19 cellular contexts compared by ENCODE assay signal in the genomic region with DNA sequence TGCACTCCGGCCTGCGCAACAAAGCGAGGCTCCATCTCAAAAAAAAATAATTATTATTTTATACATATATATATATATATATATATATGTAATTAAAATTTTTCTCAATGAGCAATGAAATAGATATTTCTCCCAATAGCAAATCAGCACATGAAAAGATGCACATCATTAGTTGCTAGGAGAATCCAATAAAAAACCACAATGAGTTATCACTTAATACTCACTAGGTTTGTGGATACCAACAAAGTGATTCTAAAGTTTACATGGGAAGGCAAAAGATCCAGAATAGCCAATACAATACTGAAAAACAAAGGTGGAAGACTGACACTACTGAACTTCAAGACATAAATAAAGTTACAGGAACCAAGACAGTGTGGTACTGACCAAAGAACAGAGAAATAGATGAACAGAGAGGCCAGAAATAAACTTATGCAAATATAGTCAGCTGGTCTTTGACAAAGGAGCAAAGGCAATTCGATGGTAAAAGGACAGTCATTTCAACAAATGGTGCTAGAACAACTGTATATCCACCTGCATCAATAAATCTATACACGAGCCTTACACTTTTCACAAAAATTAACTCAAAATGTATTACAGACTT. TPM values are rescaled to one million over a fixed set of nuclear protein-coding genes. Genes with fewer than 3 reads are reported as not detected.
DNase-seq lines count a peak whose midpoint lies in the region; ATAC-seq, FAIRE-seq and TF ChIP-seq lines count a peak whose summit lies in the region.
"Had no signal": no experiment of that assay in that cellular context is flagged by ENCODE, and none has a peak within 500 bp of the region (broad histone marks: within the 10 kb centered on the region; RNA-seq: fewer than 3 reads in every experiment).

No MANE protein-coding gene starts in this region.

- TF ChIP-seq CTCF in HepG2 (CRISPR knock-in tag; IDR thresholded peaks at IDR 0.05) (no peak), right lobe of liver (IDR thresholded peaks at IDR 0.05) (no peak), PC-3 (conservative IDR thresholded peaks at IDR 0.05; ENCODE audit: low read depth, low read length) (no peak)

- CTCF ChIA-PET in HepG2 (lab: Yijun Ruan, JAX; ENCODE audit: low intra/inter-chr PET ratio, low total read pairs) (no interaction called here), PC-3 (lab: Charles Lee) (no interaction called here)

- H3K4me3 Mint-ChIP-seq in stimulated activated naive B cell treated with anti-CD40 and anti-IgM and Interleukin-4, amounts not matched to agents 10 μg/mL and 1 μg/mL and 100 μg/mL, for 72 hours: no peak overlapping the region
- no peak overlapping the region for H3K4me3 Mint-ChIP-seq in natural killer cell treated with Interleukin-12 subunit alpha and Interleukin-12 subunit beta and Interleukin-15 and Interleukin-18, amount 100 ng/mL, for 72 hours
- H3K4me3 Mint-ChIP-seq: CD8-positive, alpha-beta memory T cell had no signal

- H3K9me2 ChIP-seq in PC-3 (replicated peaks; ENCODE audit: low read length): no peaks in the 10 kb centered on the region

- no peaks in the 10 kb centered on the region for H3K27me3 ChIP-seq in HepG2 (ENCODE audit: control insufficient read depth in 1 of 2, insufficient read depth in 2 of 2, low read length in 2 of 2)
- no peaks in the 10 kb centered on the region for H3K27me3 ChIP-seq in right lobe of liver
- no peaks in the 10 kb centered on the region for H3K27me3 ChIP-seq in PC-3 (ENCODE audit: low read length)
- H3K27me3 ChIP-seq: colonic mucosa had no signal

- H3K27ac ChIP-seq in HepG2 (ENCODE audit: extremely low read length, insufficient read depth, low read length) (no peak overlapping the region), right lobe of liver (no peak overlapping the region), PC-3 (ENCODE audit: low read length) (no peak overlapping the region)
- H3K27ac ChIP-seq: colonic mucosa had no signal

- H3K9ac ChIP-seq in HepG2 (ENCODE audit: insufficient read depth, low read depth, low read length) (no peak overlapping the region), PC-3 (ENCODE audit: low read length) (no peak overlapping the region)

- peaks cover 39 to 50% of the 10 kb centered on the region in 2 donors for H3K36me3 Mint-ChIP-seq in stimulated activated naive B cell treated with anti-CD40 and anti-IgM and Interleukin-4, amounts not matched to agents 10 μg/mL and 1 μg/mL and 100 μg/mL, for 72 hours
- H3K36me3 Mint-ChIP-seq in natural killer cell treated with Interleukin-12 subunit alpha and Interleukin-12 subunit beta and Interleukin-15 and Interleukin-18, amount 100 ng/mL, for 72 hours: peaks cover 46% of the 10 kb centered on the region

- no peak for FAIRE-seq in HepG2 (lab: Jason Lieb, UNC)

- H3K79me2 ChIP-seq in HepG2 (ENCODE audit: insufficient read depth, low read length): no peaks in the 10 kb centered on the region
- no peaks in the 10 kb centered on the region for H3K79me2 ChIP-seq in PC-3 (ENCODE audit: low read length)

- H3K9me3 ChIP-seq in HepG2 (ENCODE audit: low read length) (no peaks in the 10 kb centered on the region), right lobe of liver (no peaks in the 10 kb centered on the region), PC-3 (ENCODE audit: low read length) (no peaks in the 10 kb centered on the region)
- H3K9me3 ChIP-seq: colonic mucosa, mucosa of descending colon had no signal

- no peaks in the 10 kb centered on the region for H3F3A ChIP-seq in PC-3 (ENCODE audit: low read length, unreplicated experiment)

- H3K27ac Mint-ChIP-seq in stimulated activated naive B cell treated with anti-CD40 and anti-IgM and Interleukin-4, amounts not matched to agents 10 μg/mL and 1 μg/mL and 100 μg/mL, for 72 hours: no peak overlapping the region
- no peak overlapping the region for H3K27ac Mint-ChIP-seq in natural killer cell treated with Interleukin-12 subunit alpha and Interleukin-12 subunit beta and Interleukin-15 and Interleukin-18, amount 100 ng/mL, for 72 hours

- H3K4me3 ChIP-seq in HepG2 (replicated peaks in 1 of 3; ENCODE audit: insufficient read depth in 1 of 3, low read depth in 2 of 3, low read length in 3 of 3) (no peak overlapping the region), right lobe of liver (no peak overlapping the region), PC-3 (ENCODE audit: low read length) (no peak overlapping the region)
- H3K4me3 ChIP-seq: colonic mucosa, mucosa of descending colon had no signal

- H3K36me3 ChIP-seq in HepG2 (replicated peaks in 1 of 2; ENCODE audit: control insufficient read depth in 1 of 2, insufficient read depth in 2 of 2, low read length in 2 of 2) (peaks cover 14 to 73% of the 10 kb centered on the region in 2 experiments), right lobe of liver (peaks cover 0 to 45% (median 14%) of the 10 kb centered on the region in 4 donors), PC-3 (ENCODE audit: low read depth, low read length) (peaks cover 4% of the 10 kb centered on the region; the same call in 1 of the 2 replicates)
- H3K36me3 ChIP-seq: colonic mucosa had no signal

- in situ Hi-C loops in HepG2 (cut with HindIII; ENCODE audit: extremely low pct_ligation_motif_present, low pct_unique_long_range_greater_than_20kb): no loop called here

- TF ChIP-seq EP300 in HepG2 (IDR thresholded peaks at IDR 0.05; ENCODE audit: low read depth in 2 of 2, low read length in 2 of 2) (no peak), HepG2 (CRISPR knock-in tag; IDR thresholded peaks at IDR 0.05; ENCODE audit: borderline replicate concordance) (no peak)

- no peak for ATAC-seq in HepG2
- no peak for ATAC-seq in right lobe of liver
- ATAC-seq in PC-3: no peak
- peak; percentile 61 to 67 for ATAC-seq in stimulated activated naive B cell treated with anti-CD40 and anti-IgM and Interleukin-4, amounts not matched to agents 10 μg/mL and 1 μg/mL and 100 μg/mL, for 72 hours (replicated peaks)
- ATAC-seq in natural killer cell treated with Interleukin-12 subunit alpha and Interleukin-12 subunit beta and Interleukin-15 and Interleukin-18, amount 100 ng/mL, for 72 hours: no peak
- ATAC-seq: left colon, mucosa of descending colon, sciatic nerve had no signal

- H4K20me1 ChIP-seq in HepG2 (ENCODE audit: insufficient read depth, low read length): no peaks in the 10 kb centered on the region; the same call in 1 of the 2 replicates
- H4K20me1 ChIP-seq in PC-3 (ENCODE audit: low read length): no peaks in the 10 kb centered on the region

- H3K4me1 ChIP-seq in HepG2 (ENCODE audit: insufficient read depth, low read length) (no peaks in the 10 kb centered on the region), right lobe of liver (no peaks in the 10 kb centered on the region), PC-3 (ENCODE audit: insufficient read depth, low read length) (no peaks in the 10 kb centered on the region)
- H3K4me1 ChIP-seq: colonic mucosa had no signal

- no peak overlapping the region for H3K4me2 ChIP-seq in HepG2 (ENCODE audit: low read depth, low read length)
- no peak overlapping the region for H3K4me2 ChIP-seq in PC-3 (ENCODE audit: low read length)

- H3K27me3 Mint-ChIP-seq in stimulated activated naive B cell treated with anti-CD40 and anti-IgM and Interleukin-4, amounts not matched to agents 10 μg/mL and 1 μg/mL and 100 μg/mL, for 72 hours: no peaks in the 10 kb centered on the region
- H3K27me3 Mint-ChIP-seq in natural killer cell treated with Interleukin-12 subunit alpha and Interleukin-12 subunit beta and Interleukin-15 and Interleukin-18, amount 100 ng/mL, for 72 hours: no peaks in the 10 kb centered on the region
- H3K27me3 Mint-ChIP-seq: CD8-positive, alpha-beta memory T cell had no signal

- H2AFZ ChIP-seq in HepG2 (ENCODE audit: low read length) (no peak overlapping the region), PC-3 (ENCODE audit: low read length) (no peak overlapping the region)

- TF ChIP-seq POLR2A in HepG2 (IDR thresholded peaks at IDR 0.05; ENCODE audit: insufficient read depth in 1 of 2, low read depth in 2 of 2, low read length in 2 of 2) (no peak), right lobe of liver (IDR thresholded peaks at IDR 0.05) (no peak)

- no peaks in the 10 kb centered on the region for H3K9me3 Mint-ChIP-seq in stimulated activated naive B cell treated with anti-CD40 and anti-IgM and Interleukin-4, amounts not matched to agents 10 μg/mL and 1 μg/mL and 100 μg/mL, for 72 hours
- no peaks in the 10 kb centered on the region for H3K9me3 Mint-ChIP-seq in natural killer cell treated with Interleukin-12 subunit alpha and Interleukin-12 subunit beta and Interleukin-15 and Interleukin-18, amount 100 ng/mL, for 72 hours
- H3K9me3 Mint-ChIP-seq: CD8-positive, alpha-beta memory T cell had no signal

- 94% methylated on average over 5 of the region's 5 CpGs for WGBS in HepG2 (ENCODE audit: low lambda C conversion rate)
- WGBS in right lobe of liver (ENCODE audit: insufficient coverage, low coverage, low lambda C conversion rate, missing lambda C conversion rate): 92% methylated on average over 5 of the region's 5 CpGs

- POLR2A ChIA-PET in HepG2 (lab: Yijun Ruan, JAX): no interaction called here
- POLR2A ChIA-PET in PC-3 (lab: Charles Lee; ENCODE audit: unreplicated experiment): no interaction called here

- peaks cover 4 to 17% of the 10 kb centered on the region in 2 donors for H3K4me1 Mint-ChIP-seq in stimulated activated naive B cell treated with anti-CD40 and anti-IgM and Interleukin-4, amounts not matched to agents 10 μg/mL and 1 μg/mL and 100 μg/mL, for 72 hours
- H3K4me1 Mint-ChIP-seq in natural killer cell treated with Interleukin-12 subunit alpha and Interleukin-12 subunit beta and Interleukin-15 and Interleukin-18, amount 100 ng/mL, for 72 hours (ENCODE audit: low read depth in 2 of 2): peaks cover 2 to 11% of the 10 kb centered on the region in 2 donors

- intact Hi-C loops in HepG2 (cut with micrococcal nuclease; ENCODE audit: unreplicated experiment): no loop called here
- intact Hi-C loops in right lobe of liver (cut with DNase I): no loop called here
- intact Hi-C loops in PC-3 (cut with micrococcal nuclease): no loop called here

- BruUV-seq in HepG2 (replicated peaks; lab: Mats Ljungman, UMichigan) (no TSS peak), PC-3 (replicated peaks; lab: Mats Ljungman, UMichigan) (no TSS peak)

- no peak for DNase-seq in HepG2 (ENCODE audit: low spot score)
- DNase-seq in right lobe of liver: no peak
- peak; percentile 14 for DNase-seq in PC-3
- DNase-seq in stimulated activated naive B cell treated with anti-CD40 and anti-IgM and Interleukin-4, amounts not matched to agents 10 μg/mL and 1 μg/mL and 100 μg/mL, for 72 hours: no peak
- DNase-seq in natural killer cell treated with Interleukin-12 subunit alpha and Interleukin-12 subunit beta and Interleukin-15 and Interleukin-18, amount 100 ng/mL, for 72 hours (ENCODE audit: low spot score): no peak
- DNase-seq in NCI-H2029 treated with DMSO at 0.1 percent for 48 hours (lab: John Stamatoyannopoulos, UW): no peak
- DNase-seq: activated CD4-positive, CD25-positive, alpha-beta regulatory T cell treated with anti-CD3 and anti-CD28 coated beads, Interleukin-2, amount 50 U/mL, for 72 hours; activated CD8-positive, alpha-beta memory T cell treated with anti-CD3 and anti-CD28 coated beads, Interleukin-2, amount 50 U/mL, for 48 hours; CD8-positive, alpha-beta memory T cell; colonic mucosa; DMS79 treated with DMSO at 0.1 percent for 48 hours; foreskin melanocyte; left colon; mucosa of descending colon; NCI-H1417 treated with DMSO at 0.1 percent for 48 hours; NCI-H226; SHP77 treated with DMSO at 0.1 percent for 48 hours; stimulated activated CD4-positive, alpha-beta T cell treated with anti-CD3 and anti-CD28 coated beads, Interleukin-2, amount 100 ng/mL, for 24 hours had no signal

- TF ChIP-seq RAD21 in HepG2 (CRISPR knock-in tag; IDR thresholded peaks at IDR 0.05): no peak

RNA-seq across cellular contexts. Expression of a gene that starts 13.6 kb away (rescaled TPM):
- total RNA-seq in HepG2 (2016; rRNA removed; fragmentation: Illumina TruSeq; extraction: Trizol) (14.6 and 15.4 TPM in 2 replicates), right lobe of liver (10 to 100 TPM in 1 of 6 experiments, 1 to 10 TPM in 5; 7.4 to 10.4 (median 8.9) TPM), PC-3 (2014; rRNA removed) (13.4 and 20.4 TPM in 2 replicates)
- 2.2 and 3.5 TPM in 2 replicates for total RNA-seq in HepG2 (2016; cell fraction: cytosol; rRNA removed; fragmentation: Illumina TruSeq; extraction: Trizol; ENCODE audit: low read depth)
- 11.0 and 14.8 TPM in 2 replicates for total RNA-seq in HepG2 (2016; cell fraction: insoluble cytoplasmic fraction; rRNA removed; fragmentation: Illumina TruSeq; extraction: Trizol)
- total RNA-seq in HepG2 (2016; cell fraction: membrane; rRNA removed; fragmentation: Illumina TruSeq; extraction: Trizol): 6.6 and 7.0 TPM in 2 replicates
- 13.5 and 16.7 TPM in 2 replicates for total RNA-seq in HepG2 (2016; cell fraction: nucleus; rRNA removed; fragmentation: Illumina TruSeq; extraction: Trizol)
- polyA plus RNA-seq in HepG2 (2011; rRNA removed): 4.6 and 5.8 TPM in 2 replicates
- 4.1 and 4.8 TPM in 2 replicates for polyA plus RNA-seq in HepG2 (2011; cell fraction: cytosol; rRNA removed)
- polyA plus RNA-seq in HepG2 (2011; cell fraction: nucleus; rRNA removed): 16.8 and 17.7 TPM in 2 replicates
- 9.1 and 10.3 TPM in 2 replicates for polyA plus RNA-seq in HepG2 (2012)
- polyA plus RNA-seq in HepG2 (2016; cell fraction: cytosol; fragmentation: Illumina TruSeq; extraction: Trizol; ENCODE audit: low read depth): 2.3 and 2.7 TPM in 2 replicates
- 14.7 and 21.4 TPM in 2 replicates for polyA plus RNA-seq in HepG2 (2016; cell fraction: insoluble cytoplasmic fraction; fragmentation: Illumina TruSeq; extraction: Trizol; ENCODE audit: low read depth)
- polyA plus RNA-seq in HepG2 (2016; cell fraction: membrane; fragmentation: Illumina TruSeq; extraction: Trizol; ENCODE audit: low read depth): 6.2 and 6.9 TPM in 2 replicates
- 18.3 and 27.9 TPM in 2 replicates for polyA plus RNA-seq in HepG2 (2016; cell fraction: nucleus; fragmentation: Illumina TruSeq; extraction: Trizol; ENCODE audit: insufficient read depth, low read depth)
- 14.2 and 22.5 TPM in 2 replicates for polyA minus RNA-seq in HepG2 (2011; rRNA and poly(A)+ RNA removed; ENCODE audit: low replicate concordance)
- polyA minus RNA-seq in HepG2 (2011; cell fraction: cytosol; rRNA and poly(A)+ RNA removed): 4.9 and 7.2 TPM in 2 replicates
- 12.0 and 15.0 TPM in 2 replicates for polyA minus RNA-seq in HepG2 (2011; cell fraction: nucleus; rRNA and poly(A)+ RNA removed)
- total RNA-seq in natural killer cell treated with Interleukin-12 subunit alpha and Interleukin-12 subunit beta and Interleukin-15 and Interleukin-18, amount 100 ng/mL, for 72 hours: 10 to 100 TPM; 33.6 to 74.7 TPM

RNA-seq across cellular contexts. Expression of a gene that starts 13.8 kb away (rescaled TPM):
- 3.6 and 8.5 TPM in 2 replicates for total RNA-seq in HepG2 (2016; rRNA removed; fragmentation: Illumina TruSeq; extraction: Trizol)
- 1.7 and 4.0 TPM in 2 replicates for total RNA-seq in HepG2 (2016; cell fraction: cytosol; rRNA removed; fragmentation: Illumina TruSeq; extraction: Trizol; ENCODE audit: low read depth)
- 5.4 and 6.1 TPM in 2 replicates for total RNA-seq in HepG2 (2016; cell fraction: insoluble cytoplasmic fraction; rRNA removed; fragmentation: Illumina TruSeq; extraction: Trizol)
- 1.9 and 2.4 TPM in 2 replicates for total RNA-seq in HepG2 (2016; cell fraction: membrane; rRNA removed; fragmentation: Illumina TruSeq; extraction: Trizol)
- 2.2 and 2.6 TPM in 2 replicates for total RNA-seq in HepG2 (2016; cell fraction: nucleus; rRNA removed; fragmentation: Illumina TruSeq; extraction: Trizol)
- 6.3 and 7.8 TPM in 2 replicates for polyA plus RNA-seq in HepG2 (2011; rRNA removed)
- polyA plus RNA-seq in HepG2 (2011; cell fraction: cytosol; rRNA removed): 4.6 and 6.7 TPM in 2 replicates
- 0.76 and 1.3 TPM in 2 replicates for polyA plus RNA-seq in HepG2 (2011; cell fraction: nucleus; rRNA removed)
- polyA plus RNA-seq in HepG2 (2012): 6.7 and 10.7 TPM in 2 replicates
- polyA plus RNA-seq in HepG2 (2016; cell fraction: cytosol; fragmentation: Illumina TruSeq; extraction: Trizol; ENCODE audit: low read depth): 1.5 and 2.2 TPM in 2 replicates
- polyA plus RNA-seq in HepG2 (2016; cell fraction: insoluble cytoplasmic fraction; fragmentation: Illumina TruSeq; extraction: Trizol; ENCODE audit: low read depth): 5.5 and 6.6 TPM in 2 replicates
- 1.6 and 2.8 TPM in 2 replicates for polyA plus RNA-seq in HepG2 (2016; cell fraction: membrane; fragmentation: Illumina TruSeq; extraction: Trizol; ENCODE audit: low read depth)
- polyA plus RNA-seq in HepG2 (2016; cell fraction: nucleus; fragmentation: Illumina TruSeq; extraction: Trizol; ENCODE audit: insufficient read depth, low read depth): 2.5 and 4.3 TPM in 2 replicates
- 3.6 and 8.4 TPM in 2 replicates for polyA minus RNA-seq in HepG2 (2011; rRNA and poly(A)+ RNA removed; ENCODE audit: low replicate concordance)
- 4.0 and 4.8 TPM in 2 replicates for polyA minus RNA-seq in HepG2 (2011; cell fraction: cytosol; rRNA and poly(A)+ RNA removed)
- 2.6 and 2.7 TPM in 2 replicates for polyA minus RNA-seq in HepG2 (2011; cell fraction: nucleus; rRNA and poly(A)+ RNA removed)
- total RNA-seq in right lobe of liver: 10 to 100 TPM in 1 of 6 experiments, 1 to 10 TPM in 5; 2.7 to 10.9 (median 5.9) TPM
- total RNA-seq in PC-3 (2014; rRNA removed): 8.8 and 12.0 TPM in 2 replicates
- 10 to 100 TPM; 19.8 to 21.3 TPM for total RNA-seq in natural killer cell treated with Interleukin-12 subunit alpha and Interleukin-12 subunit beta and Interleukin-15 and Interleukin-18, amount 100 ng/mL, for 72 hours

RNA-seq across cellular contexts. Expression of a gene that starts 46.3 kb away (rescaled TPM):
- total RNA-seq in HepG2 (2016; rRNA removed; fragmentation: Illumina TruSeq; extraction: Trizol): 65.8 and 75.8 TPM in 2 replicates
- total RNA-seq in HepG2 (2016; cell fraction: cytosol; rRNA removed; fragmentation: Illumina TruSeq; extraction: Trizol; ENCODE audit: low read depth): 6.6 and 6.8 TPM in 2 replicates
- 68.7 and 76.2 TPM in 2 replicates for total RNA-seq in HepG2 (2016; cell fraction: insoluble cytoplasmic fraction; rRNA removed; fragmentation: Illumina TruSeq; extraction: Trizol)
- 16.3 and 19.0 TPM in 2 replicates for total RNA-seq in HepG2 (2016; cell fraction: membrane; rRNA removed; fragmentation: Illumina TruSeq; extraction: Trizol)
- 55.3 and 57.6 TPM in 2 replicates for total RNA-seq in HepG2 (2016; cell fraction: nucleus; rRNA removed; fragmentation: Illumina TruSeq; extraction: Trizol)
- polyA plus RNA-seq in HepG2 (2011; rRNA removed): 7.1 and 7.2 TPM in 2 replicates
- polyA plus RNA-seq in HepG2 (2011; cell fraction: cytosol; rRNA removed): 4.8 and 5.9 TPM in 2 replicates
- 17.4 and 22.0 TPM in 2 replicates for polyA plus RNA-seq in HepG2 (2011; cell fraction: nucleus; rRNA removed)
- 22.0 and 25.7 TPM in 2 replicates for polyA plus RNA-seq in HepG2 (2012)
- 3.5 and 3.7 TPM in 2 replicates for polyA plus RNA-seq in HepG2 (2016; cell fraction: cytosol; fragmentation: Illumina TruSeq; extraction: Trizol; ENCODE audit: low read depth)
- 56.2 and 57.1 TPM in 2 replicates for polyA plus RNA-seq in HepG2 (2016; cell fraction: insoluble cytoplasmic fraction; fragmentation: Illumina TruSeq; extraction: Trizol; ENCODE audit: low read depth)
- 8.9 and 9.7 TPM in 2 replicates for polyA plus RNA-seq in HepG2 (2016; cell fraction: membrane; fragmentation: Illumina TruSeq; extraction: Trizol; ENCODE audit: low read depth)
- polyA plus RNA-seq in HepG2 (2016; cell fraction: nucleus; fragmentation: Illumina TruSeq; extraction: Trizol; ENCODE audit: insufficient read depth, low read depth): 56.6 and 58.6 TPM in 2 replicates
- polyA minus RNA-seq in HepG2 (2011; rRNA and poly(A)+ RNA removed; ENCODE audit: low replicate concordance): 18.4 and 38.7 TPM in 2 replicates
- polyA minus RNA-seq in HepG2 (2011; cell fraction: cytosol; rRNA and poly(A)+ RNA removed): 21.0 and 22.0 TPM in 2 replicates
- 43.1 and 48.6 TPM in 2 replicates for polyA minus RNA-seq in HepG2 (2011; cell fraction: nucleus; rRNA and poly(A)+ RNA removed)
- 10 to 100 TPM in 5 of 6 experiments, 1 to 10 TPM in 1; 9.7 to 26.2 (median 13.1) TPM for total RNA-seq in right lobe of liver
- 70.3 and 90.2 TPM in 2 replicates for total RNA-seq in PC-3 (2014; rRNA removed)
- total RNA-seq in natural killer cell treated with Interleukin-12 subunit alpha and Interleukin-12 subunit beta and Interleukin-15 and Interleukin-18, amount 100 ng/mL, for 72 hours: 10 to 100 TPM; 47.5 to 95.6 TPM

RNA-seq across cellular contexts. Expression of a gene that starts 47.3 kb away (rescaled TPM):
- total RNA-seq in HepG2 (2016; rRNA removed; fragmentation: Illumina TruSeq; extraction: Trizol): 11.3 and 30.4 TPM in 2 replicates
- 7.6 and 9.3 TPM in 2 replicates for total RNA-seq in HepG2 (2016; cell fraction: cytosol; rRNA removed; fragmentation: Illumina TruSeq; extraction: Trizol; ENCODE audit: low read depth)
- total RNA-seq in HepG2 (2016; cell fraction: insoluble cytoplasmic fraction; rRNA removed; fragmentation: Illumina TruSeq; extraction: Trizol): 9.9 and 30.6 TPM in 2 replicates
- 11.2 and 13.2 TPM in 2 replicates for total RNA-seq in HepG2 (2016; cell fraction: membrane; rRNA removed; fragmentation: Illumina TruSeq; extraction: Trizol)
- total RNA-seq in HepG2 (2016; cell fraction: nucleus; rRNA removed; fragmentation: Illumina TruSeq; extraction: Trizol): 35.7 and 46.1 TPM in 2 replicates
- 51.3 and 65.4 TPM in 2 replicates for polyA plus RNA-seq in HepG2 (2011; rRNA removed)
- 21.2 and 36.3 TPM in 2 replicates for polyA plus RNA-seq in HepG2 (2011; cell fraction: cytosol; rRNA removed)
- polyA plus RNA-seq in HepG2 (2011; cell fraction: nucleus; rRNA removed): 464 and 562 TPM in 2 replicates
- 23.3 and 40.7 TPM in 2 replicates for polyA plus RNA-seq in HepG2 (2012)
- polyA plus RNA-seq in HepG2 (2016; cell fraction: cytosol; fragmentation: Illumina TruSeq; extraction: Trizol; ENCODE audit: low read depth): 3.8 and 4.0 TPM in 2 replicates
- 14.4 and 16.9 TPM in 2 replicates for polyA plus RNA-seq in HepG2 (2016; cell fraction: insoluble cytoplasmic fraction; fragmentation: Illumina TruSeq; extraction: Trizol; ENCODE audit: low read depth)
- 7.9 and 8.8 TPM in 2 replicates for polyA plus RNA-seq in HepG2 (2016; cell fraction: membrane; fragmentation: Illumina TruSeq; extraction: Trizol; ENCODE audit: low read depth)
- polyA plus RNA-seq in HepG2 (2016; cell fraction: nucleus; fragmentation: Illumina TruSeq; extraction: Trizol; ENCODE audit: insufficient read depth, low read depth): 128 and 136 TPM in 2 replicates
- polyA minus RNA-seq in HepG2 (2011; rRNA and poly(A)+ RNA removed; ENCODE audit: low replicate concordance): 30.6 and 64.0 TPM in 2 replicates
- polyA minus RNA-seq in HepG2 (2011; cell fraction: cytosol; rRNA and poly(A)+ RNA removed): 15.6 and 19.8 TPM in 2 replicates
- polyA minus RNA-seq in HepG2 (2011; cell fraction: nucleus; rRNA and poly(A)+ RNA removed): 41.3 and 46.7 TPM in 2 replicates
- 10 to 100 TPM in 4 of 6 experiments, 1 to 10 TPM in 2; 6.0 to 17.2 (median 13.2) TPM for total RNA-seq in right lobe of liver
- 36.6 and 47.2 TPM in 2 replicates for total RNA-seq in PC-3 (2014; rRNA removed)
- total RNA-seq in natural killer cell treated with Interleukin-12 subunit alpha and Interleukin-12 subunit beta and Interleukin-15 and Interleukin-18, amount 100 ng/mL, for 72 hours: 10 to 100 TPM; 16.6 to 54.8 TPM

Comparison
In these comparisons a context has a peak if more than half of its experiments do, and no peak if none do; other contexts are left out.
1. ATAC-seq: peak in stimulated activated naive B cell treated with anti-CD40 and anti-IgM and Interleukin-4, amounts not matched to agents 10 μg/mL and 1 μg/mL and 100 μg/mL, for 72 hours (2 of 2); none in HepG2 (single experiment), right lobe of liver (0 of 4), PC-3 (single experiment) and natural killer cell treated with Interleukin-12 subunit alpha and Interleukin-12 subunit beta and Interleukin-15 and Interleukin-18, amount 100 ng/mL, for 72 hours (0 of 2).